Comparison of ENCODE assay signal across 1 cellular context in the genomic region with DNA sequence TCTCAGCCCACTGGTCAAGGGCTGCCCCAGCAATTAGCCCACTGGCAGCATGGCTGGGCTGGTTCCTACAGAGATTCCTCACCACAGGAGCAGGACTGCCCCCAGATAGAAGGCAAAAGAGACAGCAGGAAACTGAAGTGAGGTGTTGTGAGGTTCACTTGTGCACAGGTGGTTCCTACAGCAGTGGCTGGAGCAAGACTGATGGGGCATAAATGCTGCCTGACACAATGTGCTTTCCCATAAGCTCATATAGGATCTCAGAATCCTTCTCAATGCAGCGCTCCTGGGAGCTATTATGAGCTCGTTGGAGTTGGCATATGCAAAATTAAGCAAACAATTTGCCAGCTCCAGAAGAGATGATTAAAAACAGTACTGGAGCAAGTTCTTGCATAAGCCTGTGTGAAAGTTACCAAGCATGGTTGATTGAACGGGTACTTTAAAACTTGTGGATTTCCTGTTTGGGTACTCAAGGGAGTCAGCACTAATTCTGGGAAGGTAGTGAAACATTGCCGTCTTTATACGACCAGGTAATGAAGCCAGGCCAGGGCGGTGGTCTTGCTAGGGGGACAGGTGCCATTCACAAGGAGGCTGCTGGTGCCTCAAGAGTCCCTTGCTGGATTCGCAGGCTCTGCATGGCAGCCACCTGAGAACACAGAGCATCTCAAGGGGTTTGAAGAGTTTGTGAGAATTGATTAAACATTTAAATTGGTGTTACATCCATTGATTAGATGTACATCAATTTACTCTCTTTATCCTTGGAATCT.
TF ChIP-seq lines count a peak whose summit lies in the region.

No MANE protein-coding gene starts in this region.

TF ChIP-seq in GM23338, 12 proteins besides CTCF, POLR2A, EP300 and RAD21:
- no peak for TF ChIP-seq ZNF331 (CRISPR knock-in tag; IDR thresholded peaks at IDR 0.05; ENCODE audit: low read depth)
- TF ChIP-seq EZH2 (IDR thresholded peaks at IDR 0.05; ENCODE audit: low read depth, unreplicated experiment): no peak
- TF ChIP-seq, protein P1, sequence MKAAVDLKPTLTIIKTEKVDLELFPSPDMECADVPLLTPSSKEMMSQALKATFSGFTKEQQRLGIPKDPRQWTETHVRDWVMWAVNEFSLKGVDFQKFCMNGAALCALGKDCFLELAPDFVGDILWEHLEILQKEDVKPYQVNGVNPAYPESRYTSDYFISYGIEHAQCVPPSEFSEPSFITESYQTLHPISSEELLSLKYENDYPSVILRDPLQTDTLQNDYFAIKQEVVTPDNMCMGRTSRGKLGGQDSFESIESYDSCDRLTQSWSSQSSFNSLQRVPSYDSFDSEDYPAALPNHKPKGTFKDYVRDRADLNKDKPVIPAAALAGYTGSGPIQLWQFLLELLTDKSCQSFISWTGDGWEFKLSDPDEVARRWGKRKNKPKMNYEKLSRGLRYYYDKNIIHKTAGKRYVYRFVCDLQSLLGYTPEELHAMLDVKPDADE (IDR thresholded peaks at IDR 0.05): no peak
- TF ChIP-seq, protein P2, sequence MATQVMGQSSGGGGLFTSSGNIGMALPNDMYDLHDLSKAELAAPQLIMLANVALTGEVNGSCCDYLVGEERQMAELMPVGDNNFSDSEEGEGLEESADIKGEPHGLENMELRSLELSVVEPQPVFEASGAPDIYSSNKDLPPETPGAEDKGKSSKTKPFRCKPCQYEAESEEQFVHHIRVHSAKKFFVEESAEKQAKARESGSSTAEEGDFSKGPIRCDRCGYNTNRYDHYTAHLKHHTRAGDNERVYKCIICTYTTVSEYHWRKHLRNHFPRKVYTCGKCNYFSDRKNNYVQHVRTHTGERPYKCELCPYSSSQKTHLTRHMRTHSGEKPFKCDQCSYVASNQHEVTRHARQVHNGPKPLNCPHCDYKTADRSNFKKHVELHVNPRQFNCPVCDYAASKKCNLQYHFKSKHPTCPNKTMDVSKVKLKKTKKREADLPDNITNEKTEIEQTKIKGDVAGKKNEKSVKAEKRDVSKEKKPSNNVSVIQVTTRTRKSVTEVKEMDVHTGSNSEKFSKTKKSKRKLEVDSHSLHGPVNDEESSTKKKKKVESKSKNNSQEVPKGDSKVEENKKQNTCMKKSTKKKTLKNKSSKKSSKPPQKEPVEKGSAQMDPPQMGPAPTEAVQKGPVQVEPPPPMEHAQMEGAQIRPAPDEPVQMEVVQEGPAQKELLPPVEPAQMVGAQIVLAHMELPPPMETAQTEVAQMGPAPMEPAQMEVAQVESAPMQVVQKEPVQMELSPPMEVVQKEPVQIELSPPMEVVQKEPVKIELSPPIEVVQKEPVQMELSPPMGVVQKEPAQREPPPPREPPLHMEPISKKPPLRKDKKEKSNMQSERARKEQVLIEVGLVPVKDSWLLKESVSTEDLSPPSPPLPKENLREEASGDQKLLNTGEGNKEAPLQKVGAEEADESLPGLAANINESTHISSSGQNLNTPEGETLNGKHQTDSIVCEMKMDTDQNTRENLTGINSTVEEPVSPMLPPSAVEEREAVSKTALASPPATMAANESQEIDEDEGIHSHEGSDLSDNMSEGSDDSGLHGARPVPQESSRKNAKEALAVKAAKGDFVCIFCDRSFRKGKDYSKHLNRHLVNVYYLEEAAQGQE (IDR thresholded peaks at IDR 0.05; ENCODE audit: unreplicated experiment): no peak
- no peak for TF ChIP-seq EZH2phosphoT487 (IDR thresholded peaks at IDR 0.05; ENCODE audit: unreplicated experiment)
- TF ChIP-seq JUNB (IDR thresholded peaks at IDR 0.05; ENCODE audit: unreplicated experiment): no peak
- no peak for TF ChIP-seq STAT1 (IDR thresholded peaks at IDR 0.05; ENCODE audit: unreplicated experiment)
- TF ChIP-seq CREB1 (CRISPR knock-in tag; IDR thresholded peaks at IDR 0.05; ENCODE audit: low read depth): no peak
- TF ChIP-seq, protein P3, sequence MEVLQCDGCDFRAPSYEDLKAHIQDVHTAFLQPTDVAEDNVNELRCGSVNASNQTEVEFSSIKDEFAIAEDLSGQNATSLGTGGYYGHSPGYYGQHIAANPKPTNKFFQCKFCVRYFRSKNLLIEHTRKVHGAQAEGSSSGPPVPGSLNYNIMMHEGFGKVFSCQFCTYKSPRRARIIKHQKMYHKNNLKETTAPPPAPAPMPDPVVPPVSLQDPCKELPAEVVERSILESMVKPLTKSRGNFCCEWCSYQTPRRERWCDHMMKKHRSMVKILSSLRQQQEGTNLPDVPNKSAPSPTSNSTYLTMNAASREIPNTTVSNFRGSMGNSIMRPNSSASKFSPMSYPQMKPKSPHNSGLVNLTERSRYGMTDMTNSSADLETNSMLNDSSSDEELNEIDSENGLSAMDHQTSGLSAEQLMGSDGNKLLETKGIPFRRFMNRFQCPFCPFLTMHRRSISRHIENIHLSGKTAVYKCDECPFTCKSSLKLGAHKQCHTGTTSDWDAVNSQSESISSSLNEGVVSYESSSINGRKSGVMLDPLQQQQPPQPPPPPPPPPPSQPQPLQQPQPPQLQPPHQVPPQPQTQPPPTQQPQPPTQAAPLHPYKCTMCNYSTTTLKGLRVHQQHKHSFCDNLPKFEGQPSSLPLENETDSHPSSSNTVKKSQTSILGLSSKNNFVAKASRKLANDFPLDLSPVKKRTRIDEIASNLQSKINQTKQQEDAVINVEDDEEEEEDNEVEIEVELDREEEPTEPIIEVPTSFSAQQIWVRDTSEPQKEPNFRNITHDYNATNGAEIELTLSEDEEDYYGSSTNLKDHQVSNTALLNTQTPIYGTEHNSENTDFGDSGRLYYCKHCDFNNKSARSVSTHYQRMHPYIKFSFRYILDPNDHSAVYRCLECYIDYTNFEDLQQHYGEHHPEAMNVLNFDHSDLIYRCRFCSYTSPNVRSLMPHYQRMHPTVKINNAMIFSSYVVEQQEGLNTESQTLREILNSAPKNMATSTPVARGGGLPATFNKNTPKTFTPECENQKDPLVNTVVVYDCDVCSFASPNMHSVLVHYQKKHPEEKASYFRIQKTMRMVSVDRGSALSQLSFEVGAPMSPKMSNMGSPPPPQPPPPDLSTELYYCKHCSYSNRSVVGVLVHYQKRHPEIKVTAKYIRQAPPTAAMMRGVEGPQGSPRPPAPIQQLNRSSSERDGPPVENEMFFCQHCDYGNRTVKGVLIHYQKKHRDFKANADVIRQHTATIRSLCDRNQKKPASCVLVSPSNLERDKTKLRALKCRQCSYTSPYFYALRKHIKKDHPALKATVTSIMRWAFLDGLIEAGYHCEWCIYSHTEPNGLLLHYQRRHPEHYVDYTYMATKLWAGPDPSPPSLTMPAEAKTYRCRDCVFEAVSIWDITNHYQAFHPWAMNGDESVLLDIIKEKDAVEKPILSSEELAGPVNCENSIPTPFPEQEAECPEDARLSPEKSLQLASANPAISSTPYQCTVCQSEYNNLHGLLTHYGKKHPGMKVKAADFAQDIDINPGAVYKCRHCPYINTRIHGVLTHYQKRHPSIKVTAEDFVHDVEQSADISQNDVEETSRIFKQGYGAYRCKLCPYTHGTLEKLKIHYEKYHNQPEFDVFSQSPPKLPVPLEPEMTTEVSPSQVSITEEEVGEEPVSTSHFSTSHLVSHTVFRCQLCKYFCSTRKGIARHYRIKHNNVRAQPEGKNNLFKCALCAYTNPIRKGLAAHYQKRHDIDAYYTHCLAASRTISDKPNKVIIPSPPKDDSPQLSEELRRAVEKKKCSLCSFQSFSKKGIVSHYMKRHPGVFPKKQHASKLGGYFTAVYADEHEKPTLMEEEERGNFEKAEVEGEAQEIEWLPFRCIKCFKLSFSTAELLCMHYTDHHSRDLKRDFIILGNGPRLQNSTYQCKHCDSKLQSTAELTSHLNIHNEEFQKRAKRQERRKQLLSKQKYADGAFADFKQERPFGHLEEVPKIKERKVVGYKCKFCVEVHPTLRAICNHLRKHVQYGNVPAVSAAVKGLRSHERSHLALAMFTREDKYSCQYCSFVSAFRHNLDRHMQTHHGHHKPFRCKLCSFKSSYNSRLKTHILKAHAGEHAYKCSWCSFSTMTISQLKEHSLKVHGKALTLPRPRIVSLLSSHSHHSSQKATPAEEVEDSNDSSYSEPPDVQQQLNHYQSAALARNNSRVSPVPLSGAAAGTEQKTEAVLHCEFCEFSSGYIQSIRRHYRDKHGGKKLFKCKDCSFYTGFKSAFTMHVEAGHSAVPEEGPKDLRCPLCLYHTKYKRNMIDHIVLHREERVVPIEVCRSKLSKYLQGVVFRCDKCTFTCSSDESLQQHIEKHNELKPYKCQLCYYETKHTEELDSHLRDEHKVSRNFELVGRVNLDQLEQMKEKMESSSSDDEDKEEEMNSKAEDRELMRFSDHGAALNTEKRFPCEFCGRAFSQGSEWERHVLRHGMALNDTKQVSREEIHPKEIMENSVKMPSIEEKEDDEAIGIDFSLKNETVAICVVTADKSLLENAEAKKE (CRISPR knock-in tag; IDR thresholded peaks at IDR 0.05): no peak
- TF ChIP-seq NANOG (IDR thresholded peaks at IDR 0.05; ENCODE audit: borderline replicate concordance): no peak
- TF ChIP-seq ZNF114 (CRISPR knock-in tag; IDR thresholded peaks at IDR 0.05): no peak
- no peak for TF ChIP-seq POLR2AphosphoS5 (IDR thresholded peaks at IDR 0.05; ENCODE audit: low read depth)
